20 cellular contexts compared by ENCODE assay signal in genomic region chrX:39399387-39399786, GRCh38.
DNase-seq lines count a peak whose midpoint lies in the region; ATAC-seq and TF ChIP-seq lines count a peak whose summit lies in the region.
"Had no signal": no experiment of that assay in that cellular context is flagged by ENCODE, and none has a peak within 500 bp of the region (broad histone marks: within the 10 kb centered on the region; RNA-seq: fewer than 3 reads in every experiment).

No MANE protein-coding gene starts in this region.

- H3K4me2 ChIP-seq in PC-3 (ENCODE audit: low read length): no peak overlapping the region
- H3K4me2 ChIP-seq: BLaER1, KMS-11 had no signal

- H3K9me3 ChIP-seq in left ventricle myocardium inferior (replicated peaks) (no peaks in the 10 kb centered on the region), right cardiac atrium (ENCODE audit: control insufficient read depth, low read length) (no peaks in the 10 kb centered on the region), uterus (no peaks in the 10 kb centered on the region), PC-3 (ENCODE audit: low read length) (no peaks in the 10 kb centered on the region)
- H3K9me3 ChIP-seq: BLaER1 had no signal

- TF ChIP-seq CTCF in left ventricle myocardium inferior (IDR thresholded peaks at IDR 0.05; ENCODE audit: borderline replicate concordance): no peak
- no peak for TF ChIP-seq CTCF in coronary artery (IDR thresholded peaks at IDR 0.05)
- no peak for TF ChIP-seq CTCF in uterus (IDR thresholded peaks at IDR 0.05)
- TF ChIP-seq CTCF in PC-3 (conservative IDR thresholded peaks at IDR 0.05; ENCODE audit: low read depth, low read length): no peak
- no peak for TF ChIP-seq CTCF in omental fat pad (IDR thresholded peaks at IDR 0.05)

- H3K4me3 ChIP-seq in left ventricle myocardium inferior (no peak overlapping the region), right cardiac atrium (ENCODE audit: low read length) (no peak overlapping the region), coronary artery (peak overlapping the region; percentile 19), uterus (no peak overlapping the region), PC-3 (ENCODE audit: low read length) (no peak overlapping the region)
- H3K4me3 ChIP-seq: BLaER1 had no signal

- no peak overlapping the region for H3K9ac ChIP-seq in PC-3 (ENCODE audit: low read length)
- H3K9ac ChIP-seq: BLaER1, KMS-11 had no signal

- H4K20me1 ChIP-seq in PC-3 (ENCODE audit: low read length): no peaks in the 10 kb centered on the region
- H4K20me1 ChIP-seq: BLaER1 had no signal

- ATAC-seq in right cardiac atrium: no peak
- ATAC-seq in PC-3: no peak
- ATAC-seq in omental fat pad (ENCODE audit: low FRiP score): no peak
- ATAC-seq: HCT116, Panc1, SK-N-SH treated with all-trans-retinoic acid at 6 μM for 48 hours had no signal

- no peak for DNase-seq in left ventricle myocardium inferior
- no peak for DNase-seq in right cardiac atrium
- DNase-seq in coronary artery (ENCODE audit: low spot score): no peak
- DNase-seq in left kidney (ENCODE audit: low read depth, low spot score): peak; percentile 36
- no peak for DNase-seq in uterus
- DNase-seq in PC-3: no peak
- no peak for DNase-seq in NCI-H128 (lab: John Stamatoyannopoulos, UW; ENCODE audit: unreplicated experiment)
- no peak for DNase-seq in omental fat pad (ENCODE audit: low spot score)
- DNase-seq: CD4-positive, alpha-beta T cell; MM.1S; NCI-H1417 treated with DMSO at 0.1 percent for 48 hours; NCI-H1694 treated with DMSO at 0.1 percent for 48 hours; NCI-H2227 treated with DMSO at 0.1 percent for 48 hours; NCI-H526 treated with DMSO at 0.1 percent for 48 hours had no signal

- CTCF ChIA-PET in PC-3 (lab: Charles Lee): no interaction called here

- no peak overlapping the region for H2AFZ ChIP-seq in PC-3 (ENCODE audit: low read length)

- H3K36me3 ChIP-seq in left ventricle myocardium inferior (no peaks in the 10 kb centered on the region), uterus (no peaks in the 10 kb centered on the region), PC-3 (ENCODE audit: low read depth, low read length) (no peaks in the 10 kb centered on the region)
- H3K36me3 ChIP-seq: BLaER1 had no signal

- TF ChIP-seq POLR2A in uterus (IDR thresholded peaks at IDR 0.05): no peak

- WGBS in right cardiac atrium: 12% methylated on average over 3 of the region's 3 CpGs

- H3K4me1 ChIP-seq in left ventricle myocardium inferior: peaks cover 7% of the 10 kb centered on the region
- H3K4me1 ChIP-seq in right cardiac atrium (ENCODE audit: control insufficient read depth, insufficient read depth, low read length): no peaks in the 10 kb centered on the region
- no peaks in the 10 kb centered on the region for H3K4me1 ChIP-seq in uterus
- H3K4me1 ChIP-seq in PC-3 (ENCODE audit: insufficient read depth, low read length): no peaks in the 10 kb centered on the region

- H3K27ac ChIP-seq in left ventricle myocardium inferior (replicated peaks): peak overlapping the region; percentile 18
- no peak overlapping the region for H3K27ac ChIP-seq in right cardiac atrium (ENCODE audit: low read length)
- no peak overlapping the region for H3K27ac ChIP-seq in coronary artery
- peak overlapping the region; percentile 11 to 61 for H3K27ac ChIP-seq in uterus
- H3K27ac ChIP-seq in PC-3 (ENCODE audit: low read length): no peak overlapping the region
- H3K27ac ChIP-seq: BLaER1, HL-60, KMS-11 had no signal

- H3K27me3 ChIP-seq in left ventricle myocardium inferior (ENCODE audit: low read depth) (no peaks in the 10 kb centered on the region), right cardiac atrium (ENCODE audit: control insufficient read depth, insufficient read depth) (no peaks in the 10 kb centered on the region), uterus (no peaks in the 10 kb centered on the region), PC-3 (ENCODE audit: low read length) (peaks cover 9% of the 10 kb centered on the region)
- H3K27me3 ChIP-seq: BLaER1 had no signal

- POLR2A ChIA-PET in PC-3 (lab: Charles Lee; ENCODE audit: unreplicated experiment): no interaction called here

- BruUV-seq in PC-3 (replicated peaks; lab: Mats Ljungman, UMichigan): no TSS peak

- intact Hi-C loops in left ventricle myocardium inferior (cut with micrococcal nuclease) (no loop called here), right cardiac atrium (cut with DNase I) (no loop called here), uterus (cut with DNase I; ENCODE audit: low total_unique reads) (no loop called here), PC-3 (cut with micrococcal nuclease) (no loop called here)

- no peaks in the 10 kb centered on the region for H3K9me2 ChIP-seq in PC-3 (replicated peaks; ENCODE audit: low read length)

- H3K79me2 ChIP-seq in PC-3 (ENCODE audit: low read length): no peaks in the 10 kb centered on the region

- H3F3A ChIP-seq in PC-3 (ENCODE audit: low read length, unreplicated experiment): no peaks in the 10 kb centered on the region

Comparison
In these comparisons a context has a peak if more than half of its experiments do, and no peak if none do; other contexts are left out.
1. H3K27ac ChIP-seq: peak in left ventricle myocardium inferior (single experiment) and uterus (2 of 2); none in right cardiac atrium (single experiment), coronary artery (0 of 2) and PC-3 (single experiment).